ENCODE assay signal across 16 cellular contexts in genomic region chr13:102441085-102441484, GRCh38. TPM values are rescaled to one million over a fixed set of nuclear protein-coding genes. Genes with fewer than 3 reads are reported as not detected.
DNase-seq lines count a peak whose midpoint lies in the region; ATAC-seq lines count a peak whose summit lies in the region.
"Had no signal": no experiment of that assay in that cellular context is flagged by ENCODE, and none has a peak within 500 bp of the region (broad histone marks: within the 10 kb centered on the region; RNA-seq: fewer than 3 reads in every experiment).

No MANE protein-coding gene starts in this region.

- no peak for DNase-seq in NCI-H345 (lab: John Stamatoyannopoulos, UW)
- DNase-seq: activated CD4-positive, alpha-beta T cell treated with anti-CD3 and anti-CD28 coated beads, Interleukin-2, amount 10 ng/mL, durations not matched to agents 7 days and 5 days; activated T-cell treated with anti-CD3 and anti-CD28 coated beads, Interleukin-2, amount 50 U/mL, for 24 hours; CD8-positive, alpha-beta memory T cell; left ventricle myocardium superior; NCI-H2029 treated with DMSO at 0.1 percent for 48 hours; stimulated activated CD4-positive, alpha-beta T cell treated with anti-CD3 and anti-CD28 coated beads, Interleukin-4, amount 100 ng/mL, for 1 hour had no signal

- ATAC-seq in GM18858 (IDR thresholded peaks at IDR 0.05; ENCODE audit: unreplicated experiment) (peak; percentile 46), GM21381 (IDR thresholded peaks at IDR 0.05; ENCODE audit: unreplicated experiment) (peak; percentile 48), HG02943 (IDR thresholded peaks at IDR 0.05; ENCODE audit: low read depth, unreplicated experiment) (peak; percentile 28), HG03520 (IDR thresholded peaks at IDR 0.05; ENCODE audit: unreplicated experiment) (peak; percentile 40), GM21717 (IDR thresholded peaks at IDR 0.05; ENCODE audit: unreplicated experiment) (no peak), HG02970 (IDR thresholded peaks at IDR 0.05; ENCODE audit: low FRiP score, unreplicated experiment) (no peak), esophagus mucosa (no peak)
- ATAC-seq: activated naive CD4-positive, alpha-beta T cell treated with anti-CD3 and anti-CD28 coated beads, Interleukin-2, amount 50 U/mL, for 72 hours; HCT116; left ventricle myocardium superior had no signal

RNA-seq across cellular contexts. Expression of gene FGF14, which starts 39.2 kb away (rescaled TPM):
- 0.16 TPM for total RNA-seq in esophagus mucosa
- total RNA-seq: activated CD4-positive, alpha-beta T cell treated with anti-CD3 and anti-CD28 coated beads, Interleukin-2, amount 10 ng/mL, durations not matched to agents 7 days and 5 days; activated naive CD4-positive, alpha-beta T cell treated with anti-CD3 and anti-CD28 coated beads, Interleukin-2, amount 50 U/mL, for 72 hours; CD8-positive, alpha-beta memory T cell had no signal

Comparison
In these comparisons a context has a peak if more than half of its experiments do, and no peak if none do; other contexts are left out.
1. ATAC-seq: peak in GM18858 (single experiment), GM21381 (single experiment), HG02943 (single experiment) and HG03520 (single experiment); none in GM21717 (single experiment), HG02970 (single experiment) and esophagus mucosa (single experiment).